1 cellular context compared by ENCODE assay signal in genomic region chr19:55206664-55207500, GRCh38.
TF ChIP-seq lines count a peak whose summit lies in the region.

No MANE protein-coding gene starts in this region.

TF ChIP-seq in K562, 482 proteins besides CTCF, POLR2A, EP300 and RAD21 (continued from another document and continues in another):
- TF ChIP-seq ARID3B (CRISPR knock-in tag; IDR thresholded peaks at IDR 0.05; ENCODE audit: borderline replicate concordance), result no peak
- TF ChIP-seq CBX3 (IDR thresholded peaks at IDR 0.05; ENCODE audit: borderline replicate concordance in 1 of 2, low read length in 2 of 2), result no peak
- TF ChIP-seq ZNF408 (CRISPR knock-in tag; IDR thresholded peaks at IDR 0.05; ENCODE audit: low read depth), result no peak
- TF ChIP-seq CGGBP1 (CRISPR knock-in tag; IDR thresholded peaks at IDR 0.05), result no peak
- no peak for TF ChIP-seq SREBF2 (CRISPR knock-in tag; IDR thresholded peaks at IDR 0.05)
- TF ChIP-seq ZNF77 (CRISPR knock-in tag; IDR thresholded peaks at IDR 0.05), result no peak
- no peak for TF ChIP-seq ZNF778 (CRISPR knock-in tag; IDR thresholded peaks at IDR 0.05)
- TF ChIP-seq TAL1 (IDR thresholded peaks at IDR 0.05), result peak; percentile 24; the same call in 1 of the 2 replicates
- peak; percentile 87 for TF ChIP-seq POLR2B (IDR thresholded peaks at IDR 0.05; ENCODE audit: low read depth, partially characterized antibody)
- TF ChIP-seq THRAP3 (IDR thresholded peaks at IDR 0.05; ENCODE audit: borderline replicate concordance), result no peak
- TF ChIP-seq REST (CRISPR knock-in tag; IDR thresholded peaks at IDR 0.05; ENCODE audit: low read depth), result peak; percentile 69
- TF ChIP-seq ETS2 (tag; IDR thresholded peaks at IDR 0.05; ENCODE audit: borderline replicate concordance, poor library complexity, severe bottlenecking), result no peak
- TF ChIP-seq RBM34 (IDR thresholded peaks at IDR 0.05; ENCODE audit: borderline replicate concordance, insufficient read depth, low read length), result no peak
- no peak for TF ChIP-seq HINFP (tag; conservative IDR thresholded peaks at IDR 0.05; ENCODE audit: low read depth)
- TF ChIP-seq ZNF561 (CRISPR knock-in tag; conservative IDR thresholded peaks at IDR 0.05), result no peak
- no peak for TF ChIP-seq MED1 (CRISPR knock-in tag; IDR thresholded peaks at IDR 0.05; ENCODE audit: borderline replicate concordance)
- TF ChIP-seq ZNF696 (CRISPR knock-in tag; conservative IDR thresholded peaks at IDR 0.05), result no peak
- TF ChIP-seq NRF1 (conservative IDR thresholded peaks at IDR 0.05 in 1 of 2, IDR thresholded peaks at IDR 0.05 in 1 of 2), result peak; percentile 49 to 59; a peak in 3 of 4 replicates
- peak; percentile 52 for TF ChIP-seq NEUROD1 (IDR thresholded peaks at IDR 0.05; ENCODE audit: borderline replicate concordance, low read depth, low read length, partially characterized antibody)
- no peak for TF ChIP-seq PPARD (CRISPR knock-in tag; IDR thresholded peaks at IDR 0.05)
- no peak for TF ChIP-seq ZNF232 (CRISPR knock-in tag; IDR thresholded peaks at IDR 0.05)
- TF ChIP-seq MXD1 (CRISPR knock-in tag; IDR thresholded peaks at IDR 0.05; ENCODE audit: borderline replicate concordance, poor library complexity, severe bottlenecking), result no peak
- TF ChIP-seq FOXA3 (CRISPR knock-in tag; conservative IDR thresholded peaks at IDR 0.05 in 1 of 2, IDR thresholded peaks at IDR 0.05 in 1 of 2), result no peak
- peak; percentile 94 for TF ChIP-seq DPF2 (IDR thresholded peaks at IDR 0.05)
- no peak for TF ChIP-seq ZNF586 (CRISPR knock-in tag; conservative IDR thresholded peaks at IDR 0.05)
- TF ChIP-seq ZNF133 (CRISPR knock-in tag; IDR thresholded peaks at IDR 0.05), result no peak
- no peak for TF ChIP-seq ZBTB12 (CRISPR knock-in tag; IDR thresholded peaks at IDR 0.05)
- TF ChIP-seq ZFP91 (CRISPR knock-in tag; IDR thresholded peaks at IDR 0.05), result no peak
- TF ChIP-seq ZBTB2 (IDR thresholded peaks at IDR 0.05), result peak; percentile 34; the same call in 1 of the 2 replicates
- TF ChIP-seq TCFL5 (CRISPR knock-in tag; conservative IDR thresholded peaks at IDR 0.05), result no peak
- TF ChIP-seq SP1 (CRISPR knock-in tag; IDR thresholded peaks at IDR 0.05), result peak; percentile 80
- peak; percentile 88 for TF ChIP-seq ZBTB17 (CRISPR knock-in tag; IDR thresholded peaks at IDR 0.05)
- TF ChIP-seq ZNF764 (CRISPR knock-in tag; IDR thresholded peaks at IDR 0.05; ENCODE audit: low read depth), result no peak
- TF ChIP-seq STAG1 (CRISPR knock-in tag; IDR thresholded peaks at IDR 0.05; ENCODE audit: borderline replicate concordance), result no peak
- TF ChIP-seq SOX6 (IDR thresholded peaks at IDR 0.05), result peak; percentile 53; the same call in 1 of the 2 replicates
- no peak for TF ChIP-seq XRCC4 (IDR thresholded peaks at IDR 0.05; ENCODE audit: extremely low read depth, insufficient read depth, insufficient read length)
- no peak for TF ChIP-seq U2AF2 (optimal IDR thresholded peaks at IDR 0.05; ENCODE audit: low read depth, low read length)
- no peak for TF ChIP-seq MEF2D (tag; conservative IDR thresholded peaks at IDR 0.05; ENCODE audit: low read depth)
- no peak for TF ChIP-seq DIDO1 (tag; IDR thresholded peaks at IDR 0.05; ENCODE audit: low read depth)
- TF ChIP-seq SNIP1 (IDR thresholded peaks at IDR 0.05; ENCODE audit: low read depth), result no peak
- TF ChIP-seq JUNB (CRISPR knock-in tag; conservative IDR thresholded peaks at IDR 0.05), result peak; percentile 63; the same call in 1 of the 2 replicates
- TF ChIP-seq ZHX1 (conservative IDR thresholded peaks at IDR 0.05; ENCODE audit: low read length), result no peak
- no peak for TF ChIP-seq SIX5 (IDR thresholded peaks at IDR 0.05; ENCODE audit: borderline replicate concordance in 1 of 2, insufficient read depth in 1 of 2, low read depth in 1 of 2, low read length in 2 of 2)
- TF ChIP-seq BRD4 (IDR thresholded peaks at IDR 0.05), result no peak
- TF ChIP-seq NR4A1 (CRISPR knock-in tag; IDR thresholded peaks at IDR 0.05), result no peak
- no peak for TF ChIP-seq NR4A1 (tag; IDR thresholded peaks at IDR 0.05)
- no peak for TF ChIP-seq ZFP30 (CRISPR knock-in tag; IDR thresholded peaks at IDR 0.05; ENCODE audit: borderline replicate concordance)
- TF ChIP-seq ERF (CRISPR knock-in tag; IDR thresholded peaks at IDR 0.05), result no peak
- TF ChIP-seq ZZZ3 (IDR thresholded peaks at IDR 0.05), result no peak
- TF ChIP-seq NR2F6 (CRISPR knock-in tag; IDR thresholded peaks at IDR 0.05), result no peak
